Comparison of ENCODE assay signal across 8 cellular contexts in the genomic region with DNA sequence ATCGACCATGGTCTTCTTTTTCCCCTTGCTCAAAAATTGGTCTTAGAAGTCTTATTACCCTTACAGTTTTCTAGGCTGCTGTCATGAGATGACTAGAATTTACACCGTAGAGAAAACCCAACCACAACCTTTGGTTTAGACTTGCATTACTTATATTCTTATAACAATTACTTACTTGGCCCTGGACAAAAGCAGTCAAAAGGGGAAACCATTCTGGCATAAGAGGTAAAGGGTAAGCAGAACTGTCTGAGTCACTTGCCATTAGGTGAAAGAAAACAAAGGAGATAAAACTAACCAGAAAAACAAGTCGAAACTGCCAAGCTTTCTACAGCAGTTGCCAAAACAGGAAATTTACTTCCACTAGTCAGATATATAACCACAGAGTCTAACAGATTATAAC. TPM values are rescaled to one million over a fixed set of nuclear protein-coding genes. Genes with fewer than 3 reads are reported as not detected.
DNase-seq lines count a peak whose midpoint lies in the region; ATAC-seq, FAIRE-seq and TF ChIP-seq lines count a peak whose summit lies in the region.

No MANE protein-coding gene starts in this region.

- H3K4me2 ChIP-seq in fibroblast of lung (ENCODE audit: extremely low read depth, insufficient read depth, low read length) = no peak overlapping the region

- DNase-seq in activated T-cell treated with anti-CD3 and anti-CD28 coated beads, Interleukin-2, amount 50 U/mL, for 4 hours = no peak
- DNase-seq in activated T-cell treated with anti-CD3 and anti-CD28 coated beads, Interleukin-2, amount 50 U/mL, for 48 hours = no peak
- DNase-seq in RWPE1 (ENCODE audit: low spot score) = peak; percentile 82
- peak; percentile 54 to 97 for DNase-seq in fibroblast of lung (ENCODE audit: low read depth in 2 of 2)
- no peak for DNase-seq in stimulated activated naive CD8-positive, alpha-beta T cell treated with anti-CD3 and anti-CD28 coated beads, Interleukin-15, Interleukin-2, amounts not matched to agents 100 U/mL and 50 U/mL, for 24 hours
- DNase-seq in frontal cortex (ENCODE audit: low spot score in 2 of 2) = no peak
- no peak for DNase-seq in medulla oblongata (ENCODE audit: extremely low spot score)

- ATAC-seq in activated T-cell treated with anti-CD3 and anti-CD28 coated beads, Interleukin-2, amount 50 U/mL, for 4 hours = peak; percentile 89 to 92
- ATAC-seq in HG03045 (IDR thresholded peaks at IDR 0.05; ENCODE audit: unreplicated experiment) = peak; percentile 86
- peak; percentile 95 for ATAC-seq in stimulated activated naive CD8-positive, alpha-beta T cell treated with anti-CD3 and anti-CD28 coated beads, Interleukin-15, Interleukin-2, amounts not matched to agents 100 U/mL and 50 U/mL, for 24 hours

- POLR2A ChIA-PET in RWPE1 (lab: Yijun Ruan, JAX; ENCODE audit: low non-redundant PET) = no interaction called here

- peaks cover 11% of the 10 kb centered on the region for H3K4me1 ChIP-seq in fibroblast of lung (ENCODE audit: control insufficient read depth, extremely low read depth, insufficient read depth, low read length)

- CTCF ChIA-PET in RWPE1 (lab: Yijun Ruan, JAX) = interaction anchor here (0.7 kb wide), 1 partner anchor 218 kb away, joined by 3 read pairs; no protein-coding TSS in a partner anchor

- H3K27me3 ChIP-seq in fibroblast of lung (ENCODE audit: control insufficient read depth, insufficient read depth, low read length) = no peaks in the 10 kb centered on the region

- peaks cover 27% of the 10 kb centered on the region for H3K36me3 Mint-ChIP-seq in activated T-cell treated with anti-CD3 and anti-CD28 coated beads, Interleukin-2, amount 50 U/mL, for 4 hours (ENCODE audit: insufficient read depth)

- peaks cover 76% of the 10 kb centered on the region for H3K79me2 ChIP-seq in fibroblast of lung (ENCODE audit: control insufficient read depth, insufficient read depth, low read length)

- H3K27me3 Mint-ChIP-seq in activated T-cell treated with anti-CD3 and anti-CD28 coated beads, Interleukin-2, amount 50 U/mL, for 4 hours (ENCODE audit: low read depth) = no peaks in the 10 kb centered on the region

- no peak overlapping the region for H3K4me3 ChIP-seq in fibroblast of lung (replicated peaks in 1 of 4; ENCODE audit: control extremely low read depth in 1 of 4, insufficient read depth in 1 of 4, low read depth in 3 of 4, low read length in 4 of 4)

- H3K36me3 ChIP-seq in fibroblast of lung (ENCODE audit: control insufficient read depth, insufficient read depth, low read length) = no peaks in the 10 kb centered on the region

- no peak overlapping the region for H2AFZ ChIP-seq in fibroblast of lung (ENCODE audit: low read length)

- TF ChIP-seq CTCF in RWPE1 (conservative IDR thresholded peaks at IDR 0.05; ENCODE audit: low read depth) = no peak
- no peak for TF ChIP-seq CTCF in fibroblast of lung (conservative IDR thresholded peaks at IDR 0.05 in 1 of 2, IDR thresholded peaks at IDR 0.05 in 1 of 2; ENCODE audit: low read depth in 1 of 2, low read length in 2 of 2)

- no peaks in the 10 kb centered on the region for H4K20me1 ChIP-seq in fibroblast of lung (ENCODE audit: control insufficient read depth, extremely low read depth, insufficient read depth, low read length)

- peaks cover 4% of the 10 kb centered on the region for H3K9me3 Mint-ChIP-seq in activated T-cell treated with anti-CD3 and anti-CD28 coated beads, Interleukin-2, amount 50 U/mL, for 4 hours

- no peak overlapping the region for H3K9ac ChIP-seq in fibroblast of lung (ENCODE audit: insufficient read depth, low read length)

- peak overlapping the region; percentile 52 for H3K4me3 Mint-ChIP-seq in activated T-cell treated with anti-CD3 and anti-CD28 coated beads, Interleukin-2, amount 50 U/mL, for 4 hours

- no peak for FAIRE-seq in frontal cortex (lab: Jason Lieb, UNC)

- H3K27ac ChIP-seq in RWPE1 (no peak overlapping the region), fibroblast of lung (ENCODE audit: insufficient read depth, low read length) (no peak overlapping the region)

- no peaks in the 10 kb centered on the region for H3K9me3 ChIP-seq in fibroblast of lung (ENCODE audit: control insufficient read depth, insufficient read depth, low read depth, low read length)

- peaks cover 66% of the 10 kb centered on the region for H3K4me1 Mint-ChIP-seq in activated T-cell treated with anti-CD3 and anti-CD28 coated beads, Interleukin-2, amount 50 U/mL, for 4 hours (ENCODE audit: low read depth)

RNA-seq across cellular contexts. Expression of gene TMEM245, which starts 17.9 kb away (rescaled TPM):
- total RNA-seq in activated T-cell treated with anti-CD3 and anti-CD28 coated beads, Interleukin-2, amount 50 U/mL, for 4 hours = 10 to 100 TPM; 18.7 to 19.6 (median 19.0) TPM
- total RNA-seq in fibroblast of lung (44.7 and 48.2 TPM in 2 replicates), frontal cortex (67.3 TPM)
- 43.5 and 48.8 TPM in 2 replicates for polyA plus RNA-seq in fibroblast of lung
- polyA plus RNA-seq in fibroblast of lung (2012) = 23.8 and 25.7 TPM in 2 replicates
- 75.3 and 82.1 TPM in 2 replicates for polyA minus RNA-seq in fibroblast of lung (ENCODE audit: low replicate concordance)

Comparison
In these comparisons a context has a peak if more than half of its experiments do, and no peak if none do; other contexts are left out.
1. DNase-seq: peak in RWPE1 (single experiment) and fibroblast of lung (2 of 2); none in activated T-cell treated with anti-CD3 and anti-CD28 coated beads, Interleukin-2, amount 50 U/mL, for 4 hours (single experiment), activated T-cell treated with anti-CD3 and anti-CD28 coated beads, Interleukin-2, amount 50 U/mL, for 48 hours (0 of 2), stimulated activated naive CD8-positive, alpha-beta T cell treated with anti-CD3 and anti-CD28 coated beads, Interleukin-15, Interleukin-2, amounts not matched to agents 100 U/mL and 50 U/mL, for 24 hours (single experiment), frontal cortex (0 of 2) and medulla oblongata (single experiment).
2. Peak in every context shown above with its lines, with median percentiles within 50 percentile points of each other: ATAC-seq.